Comparison of ENCODE assay signal across 8 cellular contexts in genomic region chr6:138499303-138499991, GRCh38. TPM values are rescaled to one million over a fixed set of nuclear protein-coding genes. Genes with fewer than 3 reads are reported as not detected.
DNase-seq lines count a peak whose midpoint lies in the region; ATAC-seq and FAIRE-seq lines count a peak whose summit lies in the region.

A gene with protein sequence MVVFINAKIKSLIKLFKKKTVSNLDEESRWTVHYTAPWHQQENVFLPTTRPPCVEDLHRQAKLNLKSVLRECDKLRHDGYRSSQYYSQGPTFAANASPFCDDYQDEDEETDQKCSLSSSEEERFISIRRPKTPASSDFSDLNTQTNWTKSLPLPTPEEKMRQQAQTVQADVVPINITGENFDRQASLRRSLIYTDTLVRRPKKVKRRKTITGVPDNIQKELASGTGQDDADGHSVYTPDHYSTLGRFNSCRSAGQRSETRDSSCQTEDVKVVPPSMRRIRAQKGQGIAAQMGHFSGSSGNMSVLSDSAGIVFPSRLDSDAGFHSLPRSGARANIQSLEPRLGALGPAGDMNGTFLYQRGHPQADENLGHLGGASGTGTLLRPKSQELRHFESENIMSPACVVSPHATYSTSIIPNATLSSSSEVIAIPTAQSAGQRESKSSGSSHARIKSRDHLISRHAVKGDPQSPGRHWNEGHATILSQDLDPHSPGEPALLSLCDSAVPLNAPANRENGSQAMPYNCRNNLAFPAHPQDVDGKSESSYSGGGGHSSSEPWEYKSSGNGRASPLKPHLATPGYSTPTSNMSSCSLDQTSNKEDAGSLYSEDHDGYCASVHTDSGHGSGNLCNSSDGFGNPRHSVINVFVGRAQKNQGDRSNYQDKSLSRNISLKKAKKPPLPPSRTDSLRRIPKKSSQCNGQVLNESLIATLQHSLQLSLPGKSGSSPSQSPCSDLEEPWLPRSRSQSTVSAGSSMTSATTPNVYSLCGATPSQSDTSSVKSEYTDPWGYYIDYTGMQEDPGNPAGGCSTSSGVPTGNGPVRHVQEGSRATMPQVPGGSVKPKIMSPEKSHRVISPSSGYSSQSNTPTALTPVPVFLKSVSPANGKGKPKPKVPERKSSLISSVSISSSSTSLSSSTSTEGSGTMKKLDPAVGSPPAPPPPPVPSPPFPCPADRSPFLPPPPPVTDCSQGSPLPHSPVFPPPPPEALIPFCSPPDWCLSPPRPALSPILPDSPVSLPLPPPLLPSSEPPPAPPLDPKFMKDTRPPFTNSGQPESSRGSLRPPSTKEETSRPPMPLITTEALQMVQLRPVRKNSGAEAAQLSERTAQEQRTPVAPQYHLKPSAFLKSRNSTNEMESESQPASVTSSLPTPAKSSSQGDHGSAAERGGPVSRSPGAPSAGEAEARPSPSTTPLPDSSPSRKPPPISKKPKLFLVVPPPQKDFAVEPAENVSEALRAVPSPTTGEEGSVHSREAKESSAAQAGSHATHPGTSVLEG (N-terminal part only) (minus strand): TSS chr6:138499494. CDS start chr6:138499290, 204 bp downstream.

- peaks cover 35% of the 10 kb centered on the region for H3K4me1 ChIP-seq in Karpas-422 (ENCODE audit: low read length)

- H3K27ac Mint-ChIP-seq in memory B cell, result no peak within 1 kb of the TSS

- ATAC-seq in GM21723 (IDR thresholded peaks at IDR 0.05; ENCODE audit: unreplicated experiment) (peak; percentile 98), memory B cell (ENCODE audit: low read depth) (peak; percentile 98)

- H3K9me3 Mint-ChIP-seq in memory B cell, result no peaks in the 10 kb centered on the region

- FAIRE-seq in HTR-8/SVneo (lab: Jason Lieb, UNC), result no peak

- peak within 1 kb of the TSS; percentile 46 for H3K4me3 ChIP-seq in Karpas-422 (ENCODE audit: low read length)

- no peaks in the 10 kb centered on the region for H3K36me3 ChIP-seq in Karpas-422 (ENCODE audit: insufficient read depth, low read length)

- H3K27ac ChIP-seq in Karpas-422 (ENCODE audit: low read length), result peak within 1 kb of the TSS; percentile 81

- H3K4me1 Mint-ChIP-seq in memory B cell, result peaks cover 11% of the 10 kb centered on the region

- H4K20me1 ChIP-seq in Karpas-422 (ENCODE audit: insufficient read depth, low read depth, low read length), result no peaks in the 10 kb centered on the region

- in situ Hi-C loops in G401 (cut with HindIII; ENCODE audit: low sequenced_read_pairs), result no loop called here

- H3K36me3 Mint-ChIP-seq in memory B cell, result no peaks in the 10 kb centered on the region

- peak within 1 kb of the TSS; percentile 75 for H3K4me3 Mint-ChIP-seq in memory B cell

- H3K9me3 ChIP-seq in Karpas-422 (ENCODE audit: low read length), result no peaks in the 10 kb centered on the region

- H3K9me2 ChIP-seq in Karpas-422 (replicated peaks; ENCODE audit: insufficient read depth, low read length), result no peaks in the 10 kb centered on the region

- DNase-seq in GDM1 (lab: John Stamatoyannopoulos, UW) (peak; percentile 40), Karpas-422 (peak; percentile 86), dermis microvascular lymphatic vessel endothelial cell (ENCODE audit: low read depth in 2 of 2) (no peak), memory B cell (ENCODE audit: low spot score in 2 of 2) (peak; percentile 18 to 35), HTR-8/SVneo (ENCODE audit: insufficient read length, low spot score) (no peak), G401 (ENCODE audit: low spot score) (no peak), GOT3 (lab: John Stamatoyannopoulos, UW) (no peak)

- H2AFZ ChIP-seq in Karpas-422 (ENCODE audit: low read length), result no peak within 1 kb of the TSS

- H3K79me2 ChIP-seq in Karpas-422 (ENCODE audit: low read length), result no peaks in the 10 kb centered on the region

- H3K27me3 ChIP-seq in Karpas-422 (ENCODE audit: low read length), result no peaks in the 10 kb centered on the region

- H3K4me2 ChIP-seq in Karpas-422 (ENCODE audit: low read depth, low read length, poor library complexity, severe bottlenecking), result peak within 1 kb of the TSS; percentile 48

- peak within 1 kb of the TSS; percentile 53 for H3K9ac ChIP-seq in Karpas-422 (ENCODE audit: low read length)

- peaks cover 24% of the 10 kb centered on the region for H3K27me3 Mint-ChIP-seq in memory B cell

RNA-seq across cellular contexts. Expression of the gene that starts here (rescaled TPM):
- total RNA-seq in Karpas-422 (2014; rRNA removed; shearing (Covaris generic); ENCODE audit: low replicate concordance), result 2.6 and 3.8 TPM in 2 replicates
- total RNA-seq in dermis microvascular lymphatic vessel endothelial cell, result 25.2 and 48.5 TPM in 2 replicates
- total RNA-seq in G401 (2014; rRNA removed; shearing (Covaris generic)), result 0.80 and 7.8 TPM in 2 replicates

Comparison
In these comparisons a context has a peak if more than half of its experiments do, and no peak if none do; other contexts are left out.
1. DNase-seq: peak in GDM1 (single experiment), Karpas-422 (single experiment) and memory B cell (2 of 2); none in dermis microvascular lymphatic vessel endothelial cell (0 of 2), HTR-8/SVneo (single experiment), G401 (single experiment) and GOT3 (single experiment).